8 cellular contexts compared by ENCODE assay signal in the genomic region with DNA sequence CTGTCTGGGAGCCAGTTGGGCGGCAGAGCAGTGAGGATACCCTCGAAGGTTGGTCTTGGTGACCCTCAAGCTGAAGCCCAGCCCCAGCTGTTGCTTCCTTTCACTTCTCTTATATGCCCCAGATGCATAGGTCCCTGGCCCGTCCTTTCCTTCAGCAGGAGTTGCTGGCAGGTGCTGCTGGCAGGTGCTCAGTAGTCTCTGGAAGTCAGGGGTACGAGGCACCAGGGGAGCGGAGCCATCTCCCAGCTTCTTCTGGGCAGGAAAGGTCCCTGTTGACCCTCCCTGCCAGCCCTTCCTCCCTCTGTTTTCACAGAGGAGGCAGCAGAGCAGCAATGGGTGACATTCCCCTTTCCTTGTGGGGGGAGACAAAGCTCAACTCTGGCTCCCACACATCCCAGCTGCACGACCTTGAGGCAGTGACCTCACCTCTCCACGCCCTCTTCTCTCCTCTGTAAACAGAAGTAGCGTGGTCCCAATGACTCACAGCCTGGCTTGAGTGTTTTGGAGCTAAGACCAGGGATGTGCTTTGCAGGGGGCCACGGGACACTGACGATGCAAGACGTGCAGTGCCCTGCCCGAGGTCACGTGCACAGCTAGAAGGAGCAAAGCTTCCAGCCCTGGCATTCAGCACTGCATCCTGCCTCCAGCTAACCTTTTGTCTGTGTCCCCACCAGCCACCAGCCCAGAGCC. TPM values are rescaled to one million over a fixed set of nuclear protein-coding genes. Genes with fewer than 3 reads are reported as not detected.
DNase-seq lines count a peak whose midpoint lies in the region; ATAC-seq and TF ChIP-seq lines count a peak whose summit lies in the region.

No MANE protein-coding gene starts in this region.

- no peaks in the 10 kb centered on the region for H3K36me3 ChIP-seq in MM.1S (replicated peaks; ENCODE audit: insufficient read depth, low read length)

- H3K79me2 ChIP-seq in MM.1S (ENCODE audit: low read length) = no peaks in the 10 kb centered on the region

- no peaks in the 10 kb centered on the region for H3K27me3 ChIP-seq in foreskin keratinocyte
- no peaks in the 10 kb centered on the region for H3K27me3 ChIP-seq in MM.1S (replicated peaks; ENCODE audit: insufficient read depth, low read length)

- H3K4me1 ChIP-seq in foreskin keratinocyte = peaks cover 3% of the 10 kb centered on the region
- no peaks in the 10 kb centered on the region for H3K4me1 ChIP-seq in MM.1S (ENCODE audit: low read length)

- H3K9ac ChIP-seq in MM.1S (ENCODE audit: low read length) = no peak overlapping the region

- H4K20me1 ChIP-seq in MM.1S (ENCODE audit: insufficient read depth, low read length) = no peaks in the 10 kb centered on the region

- in situ Hi-C loops in Caki2 (cut with HindIII; ENCODE audit: low pct_unique_long_range_greater_than_20kb, low sequenced_read_pairs) = no loop called here
- in situ Hi-C loops in SK-MEL-5 (cut with HindIII; ENCODE audit: low pct_unique_long_range_greater_than_20kb, low sequenced_read_pairs) = loop anchor here (25.0 kb wide), 1 partner anchor 240 kb away; no protein-coding TSS in a partner anchor

- no peak overlapping the region for H3K27ac ChIP-seq in foreskin keratinocyte
- H3K27ac ChIP-seq in MM.1S (ENCODE audit: low read length) = no peak overlapping the region

- no peak overlapping the region for H2AFZ ChIP-seq in MM.1S (ENCODE audit: low read length)

- H3K4me2 ChIP-seq in MM.1S (ENCODE audit: low read depth, low read length) = no peak overlapping the region

- no peak overlapping the region for H3K4me3 ChIP-seq in MM.1S (ENCODE audit: low read length)

- H3K9me2 ChIP-seq in MM.1S (replicated peaks; ENCODE audit: insufficient read depth, low read length) = no peaks in the 10 kb centered on the region

- H3K9me3 ChIP-seq in MM.1S (replicated peaks; ENCODE audit: insufficient read depth, low read length) = no peaks in the 10 kb centered on the region

- POLR2A ChIA-PET in GM10248 (lab: Yijun Ruan, JAX) = interaction anchor here (0.6 kb wide), 1 partner anchor 1041 kb away, joined by 5 read pairs; no protein-coding TSS in a partner anchor

- TF ChIP-seq CTCF in foreskin keratinocyte (conservative IDR thresholded peaks at IDR 0.05) (no peak), GM10248 (IDR thresholded peaks at IDR 0.05; ENCODE audit: control extremely low read depth, extremely low read depth, low read depth, missing control alignments) (no peak), MM.1S (IDR thresholded peaks at IDR 0.05; ENCODE audit: low read length) (no peak)

- ATAC-seq in foreskin keratinocyte = peak; percentile 39

- H3F3A ChIP-seq in MM.1S (ENCODE audit: insufficient read depth, low read length) = no peaks in the 10 kb centered on the region

- CTCF ChIA-PET in GM10248 (lab: Yijun Ruan, JAX) = interaction anchor here (0.9 to 1.8 kb wide), 4 partner anchors 10 to 469 kb away, joined by 3 to 5 read pairs (median 4); no protein-coding TSS in a partner anchor

- peak; percentile 85 for DNase-seq in Caki2 (ENCODE audit: low read depth)
- DNase-seq in SK-MEL-5 (ENCODE audit: low read depth, low spot score) = peak; percentile 30
- peak in 1 of 2 donors; percentile 21 for DNase-seq in foreskin keratinocyte
- peak; percentile 91 for DNase-seq in renal cortical epithelial cell (ENCODE audit: low read depth)
- no peak for DNase-seq in islet precursor cell
- DNase-seq in GM10248 (ENCODE audit: extremely low spot score) = no peak
- no peak for DNase-seq in NCI-H187 treated with DMSO at 0.1 percent for 48 hours (lab: John Stamatoyannopoulos, UW)
- no peak for DNase-seq in MM.1S

RNA-seq across cellular contexts. Expression of a gene that starts 49.6 kb away (rescaled TPM):
- 62.5 and 65.5 TPM in 2 replicates for total RNA-seq in Caki2 (2014; rRNA removed; shearing (Covaris generic); ENCODE audit: low replicate concordance)
- 9.4 and 10.2 TPM in 2 replicates for total RNA-seq in SK-MEL-5 (2014; rRNA removed; shearing (Covaris generic))
- 12.6 and 15.9 TPM in 2 replicates for polyA plus RNA-seq in SK-MEL-5 (2015; cell fraction: cytosol; rRNA removed)
- polyA plus RNA-seq in SK-MEL-5 (2015; cell fraction: nucleus; rRNA removed) = 24.3 and 30.0 TPM in 2 replicates
- 13.6 and 14.8 TPM in 2 replicates for total RNA-seq in foreskin keratinocyte
- 4.7 and 5.0 TPM in 2 replicates for polyA plus RNA-seq in foreskin keratinocyte
- total RNA-seq in renal cortical epithelial cell = 46.9 and 354 TPM in 2 replicates

Comparison
In these comparisons a context has a peak if more than half of its experiments do, and no peak if none do; other contexts are left out.
1. DNase-seq: peak in Caki2 (single experiment), SK-MEL-5 (single experiment) and renal cortical epithelial cell (single experiment); none in islet precursor cell (single experiment), GM10248 (single experiment), NCI-H187 treated with DMSO at 0.1 percent for 48 hours (single experiment) and MM.1S (single experiment).